Comparison of ENCODE assay signal across 8 cellular contexts in genomic region chr22:19429950-19430889, GRCh38. TPM values are rescaled to one million over a fixed set of nuclear protein-coding genes. Genes with fewer than 3 reads are reported as not detected.
DNase-seq lines count a peak whose midpoint lies in the region; ATAC-seq and TF ChIP-seq lines count a peak whose summit lies in the region.

No MANE protein-coding gene starts in this region.

- no peaks in the 10 kb centered on the region for H3K9me2 ChIP-seq in MM.1S (replicated peaks; ENCODE audit: insufficient read depth, low read length)

- no peak for ATAC-seq in HG03442 (IDR thresholded peaks at IDR 0.05; ENCODE audit: unreplicated experiment)
- ATAC-seq in HG02938 (IDR thresholded peaks at IDR 0.05; ENCODE audit: unreplicated experiment): no peak

- no peak overlapping the region for H4K91ac ChIP-seq in neuronal stem cell (ENCODE audit: low read depth, low read length, poor library complexity)

- H2AFZ ChIP-seq in MM.1S (ENCODE audit: low read length) (no peak overlapping the region), fibroblast of lung (ENCODE audit: low read length) (no peak overlapping the region), neuronal stem cell (ENCODE audit: low read length) (peak overlapping the region; percentile 78)

- H3K4me2 ChIP-seq in MM.1S (ENCODE audit: low read depth, low read length) (peak overlapping the region; percentile 87), fibroblast of lung (ENCODE audit: extremely low read depth, insufficient read depth, low read length) (peak overlapping the region; percentile 100), neuronal stem cell (ENCODE audit: insufficient read depth, low read length, poor library complexity, severe bottlenecking) (peak overlapping the region; percentile 66)

- no peak overlapping the region for H3K18ac ChIP-seq in neuronal stem cell (ENCODE audit: low read length)

- peaks cover 4% of the 10 kb centered on the region for H3K79me1 ChIP-seq in neuronal stem cell (ENCODE audit: low read depth, low read length)

- peaks cover 18% of the 10 kb centered on the region; the same call in 1 of the 2 replicates for H4K20me1 ChIP-seq in MM.1S (ENCODE audit: insufficient read depth, low read length)
- peaks cover 1% of the 10 kb centered on the region for H4K20me1 ChIP-seq in fibroblast of lung (ENCODE audit: control insufficient read depth, extremely low read depth, insufficient read depth, low read length)

- H3K23ac ChIP-seq in neuronal stem cell (ENCODE audit: low read depth, low read length, poor library complexity): no peak overlapping the region

- H3K4me3 ChIP-seq in MM.1S (ENCODE audit: low read length) (peak overlapping the region; percentile 94), fibroblast of lung (replicated peaks in 1 of 4; ENCODE audit: control extremely low read depth in 1 of 4, insufficient read depth in 1 of 4, low read depth in 3 of 4, low read length in 4 of 4) (peak overlapping the region; percentile 84 to 91 (median 88)), neuronal stem cell (ENCODE audit: low read length in 2 of 2) (peak overlapping the region; percentile 94 to 95)

- H2BK12ac ChIP-seq in neuronal stem cell (ENCODE audit: low read length): no peak overlapping the region

- WGBS in neuronal stem cell (ENCODE audit: extremely low coverage in 2 of 2, insufficient read length in 2 of 2, insufficient replicate concordance in 1 of 2), 2 donors: no CpG with 5 or more reads among the region's 12 CpGs

- no peak overlapping the region for H2BK15ac ChIP-seq in neuronal stem cell (ENCODE audit: low read length)

- H3K9me3 ChIP-seq in MM.1S (replicated peaks; ENCODE audit: insufficient read depth, low read length) (no peaks in the 10 kb centered on the region), fibroblast of lung (ENCODE audit: control insufficient read depth, insufficient read depth, low read depth, low read length) (no peaks in the 10 kb centered on the region), neuronal stem cell (replicated peaks in 1 of 2; ENCODE audit: control insufficient read depth in 2 of 2, insufficient read depth in 1 of 2, low read depth in 1 of 2, low read length in 2 of 2) (no peaks in the 10 kb centered on the region)

- H3K27ac ChIP-seq in MM.1S (ENCODE audit: low read length) (peak overlapping the region; percentile 94), fibroblast of lung (ENCODE audit: insufficient read depth, low read length) (peak overlapping the region; percentile 89), neuronal stem cell (replicated peaks; ENCODE audit: low read length) (no peak overlapping the region)

- no peaks in the 10 kb centered on the region for H3K27me3 ChIP-seq in MM.1S (replicated peaks; ENCODE audit: insufficient read depth, low read length)
- no peaks in the 10 kb centered on the region for H3K27me3 ChIP-seq in fibroblast of lung (ENCODE audit: control insufficient read depth, insufficient read depth, low read length)
- H3K27me3 ChIP-seq in neuronal stem cell (ENCODE audit: control insufficient read depth in 3 of 3, insufficient read depth in 3 of 3, low read depth in 1 of 3, low read length in 3 of 3): no peaks in the 10 kb centered on the region

- no peak overlapping the region for H2AK5ac ChIP-seq in neuronal stem cell (ENCODE audit: low read depth, low read length)

- no peak overlapping the region for H4K8ac ChIP-seq in neuronal stem cell (ENCODE audit: low read depth, low read length)

- H2BK5ac ChIP-seq in neuronal stem cell (ENCODE audit: low read length): no peak overlapping the region

- TF ChIP-seq CTCF in MM.1S (IDR thresholded peaks at IDR 0.05; ENCODE audit: low read length): no peak
- no peak for TF ChIP-seq CTCF in fibroblast of lung (conservative IDR thresholded peaks at IDR 0.05 in 1 of 2, IDR thresholded peaks at IDR 0.05 in 1 of 2; ENCODE audit: low read depth in 1 of 2, low read length in 2 of 2)

- H2BK120ac ChIP-seq in neuronal stem cell (ENCODE audit: low read depth, low read length): no peak overlapping the region

- H3K14ac ChIP-seq in neuronal stem cell (ENCODE audit: low read length): no peak overlapping the region

- H3K36me3 ChIP-seq in MM.1S (replicated peaks; ENCODE audit: insufficient read depth, low read length) (peaks cover 7% of the 10 kb centered on the region; the same call in 1 of the 2 replicates), fibroblast of lung (ENCODE audit: control insufficient read depth, insufficient read depth, low read length) (peaks cover 2% of the 10 kb centered on the region), neuronal stem cell (replicated peaks in 1 of 2; ENCODE audit: control insufficient read depth in 2 of 2, insufficient read depth in 2 of 2, low read length in 2 of 2) (peaks cover 10 to 34% of the 10 kb centered on the region in 2 donors)

- H3K4ac ChIP-seq in neuronal stem cell (ENCODE audit: low read length): no peak overlapping the region

- H3K4me1 ChIP-seq in MM.1S (ENCODE audit: low read length): peaks cover 30% of the 10 kb centered on the region
- peaks cover 5% of the 10 kb centered on the region for H3K4me1 ChIP-seq in fibroblast of lung (ENCODE audit: control insufficient read depth, extremely low read depth, insufficient read depth, low read length)
- H3K4me1 ChIP-seq in neuronal stem cell (ENCODE audit: control insufficient read depth in 2 of 2, insufficient read depth in 1 of 2, low read depth in 1 of 2, low read length in 2 of 2): peaks cover 5 to 18% of the 10 kb centered on the region in 2 donors

- H3F3A ChIP-seq in MM.1S (ENCODE audit: insufficient read depth, low read length): peaks cover 18% of the 10 kb centered on the region

- DNase-seq in GF-D8 (lab: John Stamatoyannopoulos, UW) (peak; percentile 51), MM.1S (peak; percentile 86), fibroblast of lung (ENCODE audit: low read depth in 2 of 2) (peak; percentile 78 to 80), neuronal stem cell (ENCODE audit: low spot score) (no peak), HT-29 (ENCODE audit: low spot score) (no peak)
- peak; percentile 48 to 56 for DNase-seq in activated CD4-positive, alpha-beta T cell treated with anti-CD3 and anti-CD28 coated beads, Interleukin-2, amount 50 U/mL, for 48 hours

- H3K79me2 ChIP-seq in MM.1S (ENCODE audit: low read length) (peaks cover 75% of the 10 kb centered on the region), fibroblast of lung (ENCODE audit: control insufficient read depth, insufficient read depth, low read length) (peaks cover 54% of the 10 kb centered on the region)

- H3K9ac ChIP-seq in MM.1S (ENCODE audit: low read length) (peak overlapping the region; percentile 99), fibroblast of lung (ENCODE audit: insufficient read depth, low read length) (peak overlapping the region; percentile 84), neuronal stem cell (ENCODE audit: low read depth, low read length, poor library complexity) (no peak overlapping the region)

RNA-seq across cellular contexts. Expression of gene HIRA, which starts 1.3 kb away (rescaled TPM):
- 16.9 and 20.5 TPM in 2 replicates for total RNA-seq in fibroblast of lung
- polyA plus RNA-seq in fibroblast of lung: 19.2 and 22.2 TPM in 2 replicates
- polyA plus RNA-seq in fibroblast of lung (2012): 19.2 and 22.8 TPM in 2 replicates
- 43.1 and 53.4 TPM in 2 replicates for polyA minus RNA-seq in fibroblast of lung (ENCODE audit: low replicate concordance)
- polyA plus RNA-seq in neuronal stem cell (2013, experiment 1 of 2): 21.9 TPM
- polyA plus RNA-seq in neuronal stem cell (2013, experiment 2 of 2): 21.6 TPM
- total RNA-seq in HT-29 (2014; rRNA removed; shearing (Covaris generic)): 61.2 and 65.1 TPM in 2 replicates

RNA-seq across cellular contexts. Expression of gene MRPL40, which starts 2.1 kb away (rescaled TPM):
- total RNA-seq in fibroblast of lung: 44.8 and 49.8 TPM in 2 replicates
- polyA plus RNA-seq in fibroblast of lung: 44.4 and 51.7 TPM in 2 replicates
- polyA plus RNA-seq in fibroblast of lung (2012): 58.2 and 63.2 TPM in 2 replicates
- 4.8 and 15.2 TPM in 2 replicates for polyA minus RNA-seq in fibroblast of lung (ENCODE audit: low replicate concordance)
- 19.6 TPM for polyA plus RNA-seq in neuronal stem cell (2013, experiment 1 of 2)
- 19.7 TPM for polyA plus RNA-seq in neuronal stem cell (2013, experiment 2 of 2)
- total RNA-seq in HT-29 (2014; rRNA removed; shearing (Covaris generic)): 67.8 and 70.6 TPM in 2 replicates

RNA-seq across cellular contexts. Expression of gene C22orf39, which starts 17.3 kb away (rescaled TPM):
- total RNA-seq in fibroblast of lung: 16.2 and 17.7 TPM in 2 replicates
- polyA plus RNA-seq in fibroblast of lung: 14.2 and 15.9 TPM in 2 replicates
- polyA plus RNA-seq in fibroblast of lung (2012): 17.3 and 17.4 TPM in 2 replicates
- polyA minus RNA-seq in fibroblast of lung (ENCODE audit: low replicate concordance): 11.3 and 18.6 TPM in 2 replicates
- polyA plus RNA-seq in neuronal stem cell (2013, experiment 1 of 2): 46.6 TPM
- polyA plus RNA-seq in neuronal stem cell (2013, experiment 2 of 2): 48.5 TPM
- total RNA-seq in HT-29 (2014; rRNA removed; shearing (Covaris generic)): 43.6 and 58.4 TPM in 2 replicates

RNA-seq across cellular contexts. Expression of gene UFD1, which starts 48.8 kb away (rescaled TPM):
- 39.3 and 41.3 TPM in 2 replicates for total RNA-seq in fibroblast of lung
- polyA plus RNA-seq in fibroblast of lung: 86.2 and 140 TPM in 2 replicates
- polyA plus RNA-seq in fibroblast of lung (2012): 71.0 and 111 TPM in 2 replicates
- 131 and 233 TPM in 2 replicates for polyA minus RNA-seq in fibroblast of lung (ENCODE audit: low replicate concordance)
- polyA plus RNA-seq in neuronal stem cell (2013, experiment 1 of 2): 62.6 TPM
- 57.2 TPM for polyA plus RNA-seq in neuronal stem cell (2013, experiment 2 of 2)
- total RNA-seq in HT-29 (2014; rRNA removed; shearing (Covaris generic)): 146 and 147 TPM in 2 replicates

RNA-seq across cellular contexts. Expression of gene CDC45, which starts 49.5 kb away (rescaled TPM):
- 1.0 and 3.8 TPM in 2 replicates for total RNA-seq in fibroblast of lung
- 12.0 and 30.4 TPM in 2 replicates for polyA plus RNA-seq in fibroblast of lung
- 7.5 and 21.4 TPM in 2 replicates for polyA plus RNA-seq in fibroblast of lung (2012)
- polyA minus RNA-seq in fibroblast of lung (ENCODE audit: low replicate concordance): 18.5 and 31.2 TPM in 2 replicates
- 17.8 TPM for polyA plus RNA-seq in neuronal stem cell (2013, experiment 1 of 2)
- polyA plus RNA-seq in neuronal stem cell (2013, experiment 2 of 2): 18.0 TPM
- 71.3 and 86.5 TPM in 2 replicates for total RNA-seq in HT-29 (2014; rRNA removed; shearing (Covaris generic))

Comparison
In these comparisons a context has a peak if more than half of its experiments do, and no peak if none do; other contexts are left out.
1. DNase-seq: peak in GF-D8 (single experiment), MM.1S (single experiment), activated CD4-positive, alpha-beta T cell treated with anti-CD3 and anti-CD28 coated beads, Interleukin-2, amount 50 U/mL, for 48 hours (2 of 2) and fibroblast of lung (2 of 2); none in neuronal stem cell (single experiment) and HT-29 (single experiment).
2. Peak in every context shown above with its lines, with median percentiles within 50 percentile points of each other: H3K4me2 ChIP-seq and H3K4me3 ChIP-seq.